ENCODE assay signal across 18 cellular contexts in the genomic region with DNA sequence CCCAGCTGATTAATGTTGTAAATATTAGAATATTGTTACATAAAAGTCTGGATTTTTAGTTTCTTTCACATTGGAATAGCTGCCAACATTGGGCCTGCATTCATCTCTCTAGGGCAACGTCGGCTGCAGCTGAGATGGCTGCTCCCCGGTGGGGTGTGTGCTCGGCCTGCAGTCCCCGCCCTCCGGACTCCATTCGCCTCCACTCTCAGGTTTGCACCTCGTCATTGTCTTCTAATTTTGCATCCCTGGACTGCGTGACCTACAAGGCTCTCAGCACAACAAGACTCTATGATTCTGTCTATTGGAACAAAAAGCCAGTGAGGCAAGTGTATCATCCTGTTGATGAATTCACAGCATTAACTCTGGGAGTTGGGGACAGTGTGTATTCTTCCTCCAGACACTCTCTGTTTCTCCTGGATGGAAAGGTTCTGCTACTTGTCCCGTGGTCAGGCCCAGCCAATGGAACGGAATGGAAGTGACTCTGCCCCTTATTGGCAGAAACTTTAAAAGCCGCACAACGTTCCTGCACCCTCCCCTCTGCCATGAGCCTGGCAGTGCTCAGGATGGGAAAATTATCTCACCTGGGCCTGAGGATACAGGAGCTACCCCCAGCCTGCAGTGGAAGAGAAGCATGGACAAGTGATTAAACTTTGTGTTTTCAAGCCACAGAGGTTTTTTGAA.
A peak's percentile ranks its signal among the peaks of the same experiment; 100 is the strongest.
DNase-seq lines count a peak whose midpoint lies in the region; ATAC-seq lines count a peak whose summit lies in the region.
"Had no signal": no experiment of that assay in that cellular context is flagged by ENCODE, and none has a peak within 500 bp of the region (broad histone marks: within the 10 kb centered on the region; RNA-seq: fewer than 3 reads in every experiment).

No MANE protein-coding gene starts in this region.

- H3K4me1 Mint-ChIP-seq in stimulated activated memory B cell treated with anti-CD40 and anti-IgM and Interleukin-4, amounts not matched to agents 10 μg/mL and 1 μg/mL and 100 μg/mL, for 72 hours: peaks cover 7% of the 10 kb centered on the region

- no peaks in the 10 kb centered on the region for H3K9me3 Mint-ChIP-seq in stimulated activated memory B cell treated with anti-CD40 and anti-IgM and Interleukin-4, amounts not matched to agents 10 μg/mL and 1 μg/mL and 100 μg/mL, for 72 hours
- H3K9me3 Mint-ChIP-seq: activated naive CD4-positive, alpha-beta T cell treated with anti-CD3 and anti-CD28 coated beads, Interleukin-2, amount 10 ng/mL, durations not matched to agents 7 days and 5 days had no signal

- H3K27ac Mint-ChIP-seq in stimulated activated memory B cell treated with anti-CD40 and anti-IgM and Interleukin-4, amounts not matched to agents 10 μg/mL and 1 μg/mL and 100 μg/mL, for 72 hours: no peak overlapping the region
- H3K27ac Mint-ChIP-seq: activated naive CD4-positive, alpha-beta T cell treated with anti-CD3 and anti-CD28 coated beads, Interleukin-2, amount 10 ng/mL, durations not matched to agents 7 days and 5 days had no signal

- DNase-seq in AG20443 (ENCODE audit: low spot score) (peak; percentile 10), SK-MEL-5 (ENCODE audit: low read depth, low spot score) (peak; percentile 19), fibroblast of peridontal ligament (ENCODE audit: extremely low read depth) (peak; percentile 17), myocyte (ENCODE audit: low read depth) (peak; percentile 18), NCI-H1436 treated with DMSO at 0.1 percent for 48 hours (lab: John Stamatoyannopoulos, UW) (no peak), DMS53 (lab: John Stamatoyannopoulos, UW) (no peak)
- DNase-seq: activated CD4-positive, CD25-positive, alpha-beta regulatory T cell; activated CD8-positive, alpha-beta memory T cell treated with anti-CD3 and anti-CD28 coated beads, Interleukin-2, amount 50 U/mL, for 4 hours; activated naive CD4-positive, alpha-beta T cell treated with anti-CD3 and anti-CD28 coated beads, Interleukin-2, amount 10 ng/mL, durations not matched to agents 7 days and 5 days; Caco-2; islet precursor cell; Kasumi-1; NCI-H187 treated with DMSO at 0.1 percent for 48 hours; NCI-H510A treated with DMSO at 0.1 percent for 48 hours; SW 1271; thyroid gland had no signal

- in situ Hi-C loops in SK-MEL-5 (cut with HindIII; ENCODE audit: low pct_unique_long_range_greater_than_20kb, low sequenced_read_pairs): no loop called here

- ATAC-seq in GM19467 (IDR thresholded peaks at IDR 0.05; ENCODE audit: unreplicated experiment): no peak
- no peak for ATAC-seq in stimulated activated memory B cell treated with anti-CD40 and anti-IgM and Interleukin-4, amounts not matched to agents 10 μg/mL and 1 μg/mL and 100 μg/mL, for 72 hours

- H3K36me3 Mint-ChIP-seq in stimulated activated memory B cell treated with anti-CD40 and anti-IgM and Interleukin-4, amounts not matched to agents 10 μg/mL and 1 μg/mL and 100 μg/mL, for 72 hours: no peaks in the 10 kb centered on the region

- no peak overlapping the region for H3K4me3 Mint-ChIP-seq in stimulated activated memory B cell treated with anti-CD40 and anti-IgM and Interleukin-4, amounts not matched to agents 10 μg/mL and 1 μg/mL and 100 μg/mL, for 72 hours
- H3K4me3 Mint-ChIP-seq: activated naive CD4-positive, alpha-beta T cell treated with anti-CD3 and anti-CD28 coated beads, Interleukin-2, amount 10 ng/mL, durations not matched to agents 7 days and 5 days had no signal

- H3K27me3 Mint-ChIP-seq in stimulated activated memory B cell treated with anti-CD40 and anti-IgM and Interleukin-4, amounts not matched to agents 10 μg/mL and 1 μg/mL and 100 μg/mL, for 72 hours: no peaks in the 10 kb centered on the region
- H3K27me3 Mint-ChIP-seq: activated naive CD4-positive, alpha-beta T cell treated with anti-CD3 and anti-CD28 coated beads, Interleukin-2, amount 10 ng/mL, durations not matched to agents 7 days and 5 days had no signal

Comparison
In these comparisons a context has a peak if more than half of its experiments do, and no peak if none do; other contexts are left out.
1. DNase-seq: peak in AG20443 (single experiment), SK-MEL-5 (single experiment), fibroblast of peridontal ligament (single experiment) and myocyte (single experiment); none in NCI-H1436 treated with DMSO at 0.1 percent for 48 hours (single experiment) and DMS53 (single experiment).